In the genomic region with DNA sequence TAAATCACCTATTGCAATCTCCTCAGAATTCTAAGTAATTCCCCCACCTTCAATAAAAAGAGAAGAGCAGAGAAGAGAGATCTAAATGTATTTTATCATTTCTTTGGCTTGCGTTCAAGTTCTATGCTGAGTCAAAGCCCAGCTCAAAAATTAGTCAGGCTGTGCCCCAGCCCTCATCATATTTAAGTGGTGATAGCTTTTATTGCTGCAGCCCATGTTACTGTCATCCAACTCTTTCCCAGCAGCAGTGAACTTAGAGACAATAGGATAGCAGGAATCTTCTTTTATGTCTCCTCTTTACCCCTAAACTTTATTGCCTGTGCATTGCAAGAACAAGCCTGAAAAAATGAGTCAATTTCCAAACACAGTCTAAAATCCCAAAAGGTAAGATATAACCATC, we compare ENCODE assay signal across 1 cellular context.
TF ChIP-seq lines count a peak whose summit lies in the region.

No MANE protein-coding gene starts in this region.

TF ChIP-seq in IMR-90, 13 proteins besides CTCF, POLR2A, EP300 and RAD21:
- TF ChIP-seq MAFK (IDR thresholded peaks at IDR 0.05; ENCODE audit: low read depth, low read length) (no peak), FOS (IDR thresholded peaks at IDR 0.05; ENCODE audit: low read depth, low read length) (no peak), CEBPB (IDR thresholded peaks at IDR 0.05; ENCODE audit: low read depth, low read length) (no peak), RFX5 (IDR thresholded peaks at IDR 0.05; ENCODE audit: low read depth, low read length) (no peak)
